ENCODE assay signal across 1 cellular context in the genomic region with DNA sequence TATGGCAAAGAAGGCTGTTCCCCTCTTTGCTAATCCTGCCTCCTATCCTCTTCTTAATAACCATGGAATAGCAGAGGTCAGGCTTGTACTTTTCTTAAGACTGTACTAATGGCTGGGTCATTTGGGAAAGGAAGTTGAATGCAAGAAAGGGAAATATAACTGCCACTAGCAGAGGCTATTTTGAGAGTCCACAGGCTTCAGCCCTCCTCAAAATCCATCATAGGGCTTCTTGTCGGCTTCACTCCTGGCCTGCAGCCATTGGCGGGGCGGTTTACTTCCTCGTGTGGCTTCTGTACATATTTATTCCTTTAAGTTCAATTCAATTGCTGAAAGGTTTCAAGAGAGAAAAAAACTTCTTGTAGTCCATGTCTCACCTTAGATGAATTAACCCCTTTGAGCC.
TF ChIP-seq lines count a peak whose summit lies in the region.

No MANE protein-coding gene starts in this region.

TF ChIP-seq in WTC11, 78 proteins besides CTCF, POLR2A, EP300 and RAD21 (continued from another document):
- TF ChIP-seq, protein P1, sequence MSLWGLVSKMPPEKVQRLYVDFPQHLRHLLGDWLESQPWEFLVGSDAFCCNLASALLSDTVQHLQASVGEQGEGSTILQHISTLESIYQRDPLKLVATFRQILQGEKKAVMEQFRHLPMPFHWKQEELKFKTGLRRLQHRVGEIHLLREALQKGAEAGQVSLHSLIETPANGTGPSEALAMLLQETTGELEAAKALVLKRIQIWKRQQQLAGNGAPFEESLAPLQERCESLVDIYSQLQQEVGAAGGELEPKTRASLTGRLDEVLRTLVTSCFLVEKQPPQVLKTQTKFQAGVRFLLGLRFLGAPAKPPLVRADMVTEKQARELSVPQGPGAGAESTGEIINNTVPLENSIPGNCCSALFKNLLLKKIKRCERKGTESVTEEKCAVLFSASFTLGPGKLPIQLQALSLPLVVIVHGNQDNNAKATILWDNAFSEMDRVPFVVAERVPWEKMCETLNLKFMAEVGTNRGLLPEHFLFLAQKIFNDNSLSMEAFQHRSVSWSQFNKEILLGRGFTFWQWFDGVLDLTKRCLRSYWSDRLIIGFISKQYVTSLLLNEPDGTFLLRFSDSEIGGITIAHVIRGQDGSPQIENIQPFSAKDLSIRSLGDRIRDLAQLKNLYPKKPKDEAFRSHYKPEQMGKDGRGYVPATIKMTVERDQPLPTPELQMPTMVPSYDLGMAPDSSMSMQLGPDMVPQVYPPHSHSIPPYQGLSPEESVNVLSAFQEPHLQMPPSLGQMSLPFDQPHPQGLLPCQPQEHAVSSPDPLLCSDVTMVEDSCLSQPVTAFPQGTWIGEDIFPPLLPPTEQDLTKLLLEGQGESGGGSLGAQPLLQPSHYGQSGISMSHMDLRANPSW (CRISPR knock-in tag; conservative IDR thresholded peaks at IDR 0.05; ENCODE audit: low read depth): no peak
- no peak for TF ChIP-seq NFATC4 (CRISPR knock-in tag; IDR thresholded peaks at IDR 0.05)
